9 cellular contexts compared by ENCODE assay signal in genomic region chr1:110384581-110385321, GRCh38. TPM values are rescaled to one million over a fixed set of nuclear protein-coding genes. Genes with fewer than 3 reads are reported as not detected.
DNase-seq lines count a peak whose midpoint lies in the region; ATAC-seq and TF ChIP-seq lines count a peak whose summit lies in the region.
"Had no signal": no experiment of that assay in that cellular context is flagged by ENCODE, and none has a peak within 500 bp of the region (broad histone marks: within the 10 kb centered on the region; RNA-seq: fewer than 3 reads in every experiment).

No MANE protein-coding gene starts in this region.

- H3K27me3 Mint-ChIP-seq in mesothelial cell of epicardium (ENCODE audit: low read depth): no peaks in the 10 kb centered on the region

- peaks cover 22% of the 10 kb centered on the region for H3K79me2 ChIP-seq in Karpas-422 (ENCODE audit: low read length)

- H3K27ac Mint-ChIP-seq in mesothelial cell of epicardium: peak overlapping the region; percentile 50

- H3K9me3 Mint-ChIP-seq in mesothelial cell of epicardium: no peaks in the 10 kb centered on the region

- H3K9me2 ChIP-seq in Karpas-422 (replicated peaks; ENCODE audit: insufficient read depth, low read length): no peaks in the 10 kb centered on the region

- H4K20me1 ChIP-seq in Karpas-422 (ENCODE audit: insufficient read depth, low read depth, low read length): no peaks in the 10 kb centered on the region

- H3K4me3 Mint-ChIP-seq in mesothelial cell of epicardium: no peak overlapping the region

- peaks cover 22% of the 10 kb centered on the region for H3K36me3 Mint-ChIP-seq in mesothelial cell of epicardium

- peak overlapping the region; percentile 49 for H3K4me3 ChIP-seq in Karpas-422 (ENCODE audit: low read length)

- peak; percentile 58 for ATAC-seq in GM18505 (IDR thresholded peaks at IDR 0.05; ENCODE audit: unreplicated experiment)
- peak; percentile 64 for ATAC-seq in GM21717 (IDR thresholded peaks at IDR 0.05; ENCODE audit: unreplicated experiment)

- peak; percentile 32 for TF ChIP-seq POLR2A in GM18505 (IDR thresholded peaks at IDR 0.05; ENCODE audit: borderline replicate concordance, extremely low read depth, insufficient read depth, insufficient read length)

- peaks cover 38% of the 10 kb centered on the region for H3K36me3 ChIP-seq in Karpas-422 (ENCODE audit: insufficient read depth, low read length)

- no peaks in the 10 kb centered on the region for H3K27me3 ChIP-seq in Karpas-422 (ENCODE audit: low read length)

- DNase-seq in Karpas-422: peak; percentile 97
- DNase-seq in mesothelial cell of epicardium (ENCODE audit: low spot score in 2 of 2, unreplicated experiment in 2 of 2): no peak
- DNase-seq in activated naive CD4-positive, alpha-beta T cell (lab: John Stamatoyannopoulos, UW): no peak
- no peak for DNase-seq in effector CD4-positive, alpha-beta T cell
- DNase-seq in stimulated activated CD4-positive, alpha-beta T cell treated with anti-CD3 and anti-CD28 coated beads, Interleukin-4, amount 100 ng/mL, for 1 hour: no peak
- no peak for DNase-seq in HuH-7 (ENCODE audit: low spot score)
- DNase-seq: T1000 had no signal

- peak overlapping the region; percentile 68 for H3K9ac ChIP-seq in Karpas-422 (ENCODE audit: low read length)

- H3K4me1 Mint-ChIP-seq in mesothelial cell of epicardium: peaks cover 19% of the 10 kb centered on the region

- H3K27ac ChIP-seq in Karpas-422 (ENCODE audit: low read length): peak overlapping the region; percentile 99

- H3K4me2 ChIP-seq in Karpas-422 (ENCODE audit: low read depth, low read length, poor library complexity, severe bottlenecking): peak overlapping the region; percentile 75

- no peak overlapping the region for H2AFZ ChIP-seq in Karpas-422 (ENCODE audit: low read length)

- H3K4me1 ChIP-seq in Karpas-422 (ENCODE audit: low read length): peaks cover 98% of the 10 kb centered on the region

- no peak for TF ChIP-seq CTCF in mesothelial cell of epicardium (IDR thresholded peaks at IDR 0.05; ENCODE audit: unreplicated experiment)

- H3K9me3 ChIP-seq in Karpas-422 (ENCODE audit: low read length): no peaks in the 10 kb centered on the region

RNA-seq across cellular contexts. Expression of gene SLC16A4, which starts 6.1 kb away (rescaled TPM):
- total RNA-seq in Karpas-422 (2014; rRNA removed; shearing (Covaris generic); ENCODE audit: low replicate concordance): 51.4 and 116 TPM in 2 replicates
- total RNA-seq in mesothelial cell of epicardium: 13.7 to 14.4 TPM (median 13.7 TPM) in 3 replicates

RNA-seq across cellular contexts. Expression of gene LAMTOR5, which starts 22.7 kb away (rescaled TPM):
- total RNA-seq in Karpas-422 (2014; rRNA removed; shearing (Covaris generic); ENCODE audit: low replicate concordance): 352 and 401 TPM in 2 replicates
- 96.5 to 106 TPM (median 97.8 TPM) in 3 replicates for total RNA-seq in mesothelial cell of epicardium

RNA-seq across cellular contexts. Expression of gene RBM15, which starts 45.6 kb away (rescaled TPM):
- total RNA-seq in Karpas-422 (2014; rRNA removed; shearing (Covaris generic); ENCODE audit: low replicate concordance): 101 and 150 TPM in 2 replicates
- 39.7 to 41.9 TPM (median 41.0 TPM) in 3 replicates for total RNA-seq in mesothelial cell of epicardium
